20 cellular contexts compared by ENCODE assay signal in the genomic region with DNA sequence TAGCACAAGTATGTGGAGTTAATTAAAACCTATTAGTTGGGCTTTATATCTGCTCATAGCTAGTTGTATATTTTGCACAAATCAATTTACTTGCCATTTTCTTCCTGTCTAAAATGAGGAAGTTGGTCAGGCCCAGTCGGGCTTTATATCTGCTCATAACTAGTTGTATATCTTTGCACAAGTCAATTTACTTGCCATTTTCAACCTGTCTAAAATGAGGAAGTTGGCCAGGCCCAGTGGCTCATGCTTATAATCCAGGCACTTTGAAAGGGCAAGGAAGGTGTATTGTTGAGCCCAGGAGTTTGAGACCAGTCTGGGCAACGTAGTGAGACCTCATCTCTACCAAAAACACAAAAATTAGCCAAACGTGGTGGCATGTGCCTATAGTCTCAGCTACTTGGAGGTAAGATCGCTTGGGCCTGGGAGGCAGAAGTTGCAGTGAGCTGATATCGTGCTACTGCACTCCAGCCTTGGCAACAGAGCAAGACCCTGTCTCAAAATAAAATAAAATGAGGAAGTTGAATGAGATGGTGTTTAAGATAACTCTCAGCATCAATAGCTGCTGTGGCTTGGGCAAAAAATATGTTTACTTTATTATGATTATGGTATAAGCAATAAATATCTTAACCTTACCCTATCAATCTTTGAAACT.
DNase-seq lines count a peak whose midpoint lies in the region; ATAC-seq, FAIRE-seq and TF ChIP-seq lines count a peak whose summit lies in the region.
"Had no signal": no experiment of that assay in that cellular context is flagged by ENCODE, and none has a peak within 500 bp of the region (broad histone marks: within the 10 kb centered on the region; RNA-seq: fewer than 3 reads in every experiment).

No MANE protein-coding gene starts in this region.

- no peaks in the 10 kb centered on the region for H3K9me3 ChIP-seq in K562 (replicated peaks; ENCODE audit: control insufficient read depth, insufficient read depth, low read depth, low read length)
- H3K9me3 ChIP-seq: A549, SJSA1 had no signal

- no peak overlapping the region for H3K27ac Mint-ChIP-seq in stimulated activated effector memory CD8-positive, alpha-beta T cell treated with anti-CD3 and anti-CD28 coated beads, Interleukin-12 subunit alpha, Interleukin-12 subunit beta, amount 100 ng/mL, for 72 hours

- no peak for TF ChIP-seq RAD21 in K562 (CRISPR knock-in tag; conservative IDR thresholded peaks at IDR 0.05 in 1 of 2, IDR thresholded peaks at IDR 0.05 in 1 of 2)

- H3K9me1 ChIP-seq in K562 (ENCODE audit: control insufficient read depth, insufficient read depth, low read length): no peaks in the 10 kb centered on the region

- no peak for TF ChIP-seq POLR2A in K562 (conservative IDR thresholded peaks at IDR 0.05)

- TF ChIP-seq EP300 in K562 (IDR thresholded peaks at IDR 0.05; ENCODE audit: low read length): no peak

- peak overlapping the region; percentile 66; the same call in 2 of the 3 replicates for H3K27ac ChIP-seq in K562 (ENCODE audit: extremely low read depth, low read depth, low read length)
- H3K27ac ChIP-seq: A549, C4-2B, PC-9, SJSA1 had no signal

- H3K79me2 ChIP-seq in K562 (ENCODE audit: control insufficient read depth, insufficient read depth, low read length): no peaks in the 10 kb centered on the region

- no peak overlapping the region for H3K4me3 Mint-ChIP-seq in stimulated activated effector memory CD8-positive, alpha-beta T cell treated with anti-CD3 and anti-CD28 coated beads, Interleukin-12 subunit alpha, Interleukin-12 subunit beta, amount 100 ng/mL, for 72 hours

- WGBS in K562 (ENCODE audit: insufficient coverage, low coverage, missing lambda C conversion rate): 0% methylated on average over 5 of the region's 5 CpGs

- H2AFZ ChIP-seq in K562 (ENCODE audit: low read depth, low read length): peak overlapping the region; percentile 62; the same call in 1 of the 2 replicates
- H2AFZ ChIP-seq: PC-9 had no signal

- ATAC-seq in K562: no peak
- ATAC-seq in stimulated activated effector memory CD8-positive, alpha-beta T cell treated with anti-CD3 and anti-CD28 coated beads, Interleukin-12 subunit alpha, Interleukin-12 subunit beta, amount 100 ng/mL, for 72 hours: no peak
- ATAC-seq: A549 had no signal

- peaks cover 13% of the 10 kb centered on the region for H3K9me3 Mint-ChIP-seq in stimulated activated effector memory CD8-positive, alpha-beta T cell treated with anti-CD3 and anti-CD28 coated beads, Interleukin-12 subunit alpha, Interleukin-12 subunit beta, amount 100 ng/mL, for 72 hours

- intact Hi-C loops in K562 (cut with micrococcal nuclease): no loop called here

- BruUV-seq in K562 (replicated peaks; lab: Mats Ljungman, UMichigan): no TSS peak

- H3K9ac ChIP-seq in K562 (ENCODE audit: insufficient read depth in 1 of 2, low read depth in 2 of 2, low read length in 2 of 2): no peak overlapping the region

- no peak overlapping the region for H3K4me2 ChIP-seq in K562 (ENCODE audit: insufficient read depth, low read length)
- H3K4me2 ChIP-seq: A549, PC-9 had no signal

- DNase-seq in KG1 (lab: John Stamatoyannopoulos, UW) (peak; percentile 56), NOMO-1 (lab: John Stamatoyannopoulos, UW; ENCODE audit: unreplicated experiment in 2 of 2) (peak; percentile 83 to 85), SKM-1 treated with dmso at 0.1 percent for 144 hours (lab: John Stamatoyannopoulos, UW; ENCODE audit: unreplicated experiment) (peak; percentile 55), K562 (ENCODE audit: extremely low read depth in 1 of 4, low spot score in 3 of 4) (peak in 1 of 4 experiments; percentile 14), T-helper 1 cell (no peak)
- no peak for DNase-seq in activated T-cell treated with anti-CD3 and anti-CD28 coated beads, Interleukin-2, amount 50 U/mL, for 1 hour
- no peak for DNase-seq in stimulated activated CD4-positive, alpha-beta T cell treated with anti-CD3 and anti-CD28 coated beads, Interleukin-4, amount 100 ng/mL, for 4 hours
- no peak for DNase-seq in stimulated activated effector memory CD8-positive, alpha-beta T cell treated with anti-CD3 and anti-CD28 coated beads, Interleukin-12 subunit alpha, Interleukin-12 subunit beta, amount 100 ng/mL, for 72 hours (ENCODE audit: low spot score in 2 of 2)
- DNase-seq: GF-D8, H7, NCI-H1048, NCI-H1436 treated with DMSO at 0.1 percent for 48 hours, NCI-H2081 treated with DMSO at 0.1 percent for 48 hours, NCI-H2227 treated with DMSO at 0.1 percent for 48 hours, NCI-H524, PC-9 had no signal

- no peaks in the 10 kb centered on the region for H4K20me1 ChIP-seq in K562 (replicated peaks; ENCODE audit: control insufficient read depth, insufficient read depth, low read length)

- no peaks in the 10 kb centered on the region for H3K36me3 ChIP-seq in K562 (ENCODE audit: control insufficient read depth, insufficient read depth, low read length)
- H3K36me3 ChIP-seq: SJSA1 had no signal

- FAIRE-seq in K562 (lab: Jason Lieb, UNC): peak; percentile 32
- FAIRE-seq: A549, GM19239 had no signal

- no peaks in the 10 kb centered on the region; a peak in 1 of 5 replicates for H3K4me1 ChIP-seq in K562 (replicated peaks in 1 of 2; ENCODE audit: control insufficient read depth in 2 of 2, insufficient read depth in 2 of 2, low read length in 2 of 2)
- H3K4me1 ChIP-seq: A549, SJSA1 had no signal

- no peak for TF ChIP-seq CTCF in K562 (IDR thresholded peaks at IDR 0.05 in 2 of 3, conservative IDR thresholded peaks at IDR 0.05 in 1 of 3; ENCODE audit: insufficient read depth in 2 of 3, low read depth in 1 of 3, low read length in 3 of 3)

- CTCF ChIA-PET in K562 (lab: Yijun Ruan, JAX; ENCODE audit: low intra/inter-chr PET ratio): no interaction called here

- H3K4me3 ChIP-seq in K562: no peak overlapping the region
- H3K4me3 ChIP-seq: A549, PC-9, SJSA1 had no signal

- no peaks in the 10 kb centered on the region for H3K36me3 Mint-ChIP-seq in stimulated activated effector memory CD8-positive, alpha-beta T cell treated with anti-CD3 and anti-CD28 coated beads, Interleukin-12 subunit alpha, Interleukin-12 subunit beta, amount 100 ng/mL, for 72 hours

- no peaks in the 10 kb centered on the region for H3K4me1 Mint-ChIP-seq in stimulated activated effector memory CD8-positive, alpha-beta T cell treated with anti-CD3 and anti-CD28 coated beads, Interleukin-12 subunit alpha, Interleukin-12 subunit beta, amount 100 ng/mL, for 72 hours

- H3K27me3 ChIP-seq in K562 (ENCODE audit: control insufficient read depth in 2 of 2, insufficient read depth in 2 of 2, low read length in 2 of 2): no peaks in the 10 kb centered on the region
- H3K27me3 ChIP-seq: SJSA1 had no signal

- in situ Hi-C loops in K562 (cut with MboI): no loop called here

- POLR2A ChIA-PET in K562 (lab: Yijun Ruan, JAX): no interaction called here

TF ChIP-seq in K562, 482 proteins besides CTCF, POLR2A, EP300 and RAD21:
- no peak for TF ChIP-seq PCBP1 (IDR thresholded peaks at IDR 0.05; ENCODE audit: low read depth, low read length, poor library complexity, severe bottlenecking)
- peak; percentile 33; the same call in 1 of the 2 replicates for TF ChIP-seq SMARCE1 (IDR thresholded peaks at IDR 0.05)
- TF ChIP-seq, protein P1, sequence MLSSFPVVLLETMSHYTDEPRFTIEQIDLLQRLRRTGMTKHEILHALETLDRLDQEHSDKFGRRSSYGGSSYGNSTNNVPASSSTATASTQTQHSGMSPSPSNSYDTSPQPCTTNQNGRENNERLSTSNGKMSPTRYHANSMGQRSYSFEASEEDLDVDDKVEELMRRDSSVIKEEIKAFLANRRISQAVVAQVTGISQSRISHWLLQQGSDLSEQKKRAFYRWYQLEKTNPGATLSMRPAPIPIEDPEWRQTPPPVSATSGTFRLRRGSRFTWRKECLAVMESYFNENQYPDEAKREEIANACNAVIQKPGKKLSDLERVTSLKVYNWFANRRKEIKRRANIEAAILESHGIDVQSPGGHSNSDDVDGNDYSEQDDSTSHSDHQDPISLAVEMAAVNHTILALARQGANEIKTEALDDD (IDR thresholded peaks at IDR 0.05): peak; percentile 98
- TF ChIP-seq, protein P2, sequence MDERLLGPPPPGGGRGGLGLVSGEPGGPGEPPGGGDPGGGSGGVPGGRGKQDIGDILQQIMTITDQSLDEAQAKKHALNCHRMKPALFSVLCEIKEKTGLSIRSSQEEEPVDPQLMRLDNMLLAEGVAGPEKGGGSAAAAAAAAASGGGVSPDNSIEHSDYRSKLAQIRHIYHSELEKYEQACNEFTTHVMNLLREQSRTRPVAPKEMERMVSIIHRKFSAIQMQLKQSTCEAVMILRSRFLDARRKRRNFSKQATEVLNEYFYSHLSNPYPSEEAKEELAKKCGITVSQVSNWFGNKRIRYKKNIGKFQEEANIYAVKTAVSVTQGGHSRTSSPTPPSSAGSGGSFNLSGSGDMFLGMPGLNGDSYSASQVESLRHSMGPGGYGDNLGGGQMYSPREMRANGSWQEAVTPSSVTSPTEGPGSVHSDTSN (CRISPR knock-in tag; IDR thresholded peaks at IDR 0.05; ENCODE audit: low read depth): no peak
- TF ChIP-seq, protein P2 (tag; conservative IDR thresholded peaks at IDR 0.05; ENCODE audit: low read depth): peak; percentile 61; the same call in 1 of the 2 replicates
- no peak for TF ChIP-seq GABPB1 (CRISPR knock-in tag; IDR thresholded peaks at IDR 0.05)
- TF ChIP-seq TRIM24 (IDR thresholded peaks at IDR 0.05): no peak
- peak; percentile 73 for TF ChIP-seq SPI1 (IDR thresholded peaks at IDR 0.05; ENCODE audit: borderline replicate concordance, low read depth, low read length)
- peak; percentile 54 for TF ChIP-seq MEIS2 (IDR thresholded peaks at IDR 0.05; ENCODE audit: partially characterized antibody)

Comparison
In these comparisons a context has a peak if more than half of its experiments do, and no peak if none do; other contexts are left out.
1. DNase-seq: peak in KG1 (single experiment), NOMO-1 (2 of 2) and SKM-1 treated with dmso at 0.1 percent for 144 hours (single experiment); none in activated T-cell treated with anti-CD3 and anti-CD28 coated beads, Interleukin-2, amount 50 U/mL, for 1 hour (single experiment), stimulated activated CD4-positive, alpha-beta T cell treated with anti-CD3 and anti-CD28 coated beads, Interleukin-4, amount 100 ng/mL, for 4 hours (0 of 2), T-helper 1 cell (0 of 5) and stimulated activated effector memory CD8-positive, alpha-beta T cell treated with anti-CD3 and anti-CD28 coated beads, Interleukin-12 subunit alpha, Interleukin-12 subunit beta, amount 100 ng/mL, for 72 hours (0 of 2).